ENCODE assay signal across 8 cellular contexts in genomic region chr6:166999145-166999844, GRCh38. TPM values are rescaled to one million over a fixed set of nuclear protein-coding genes. Genes with fewer than 3 reads are reported as not detected.
A peak's percentile ranks its signal among the peaks of the same experiment; 100 is the strongest.
DNase-seq lines count a peak whose midpoint lies in the region; ATAC-seq and TF ChIP-seq lines count a peak whose summit lies in the region.

Gene CEP43 (plus strand): TSS chr6:166999397. CDS start chr6:166999413, 16 bp downstream.

- H3K9me3 ChIP-seq in DND-41 (ENCODE audit: insufficient read depth, low read length, severe bottlenecking), result no peaks in the 10 kb centered on the region

- no peaks in the 10 kb centered on the region for H3K9me3 Mint-ChIP-seq in activated T-helper 2 cell treated with anti-CD3 and anti-CD28 coated beads, Interferon-gamma antibody, Interleukin-2, Interleukin-4, amounts not matched to agents 10 μg/mL and 5 μg/mL and 100 μg/mL, durations not matched to agents 14 hours and 24 hours and 36 hours
- H3K9me3 Mint-ChIP-seq in natural killer cell treated with Interleukin-12 subunit alpha and Interleukin-12 subunit beta and Interleukin-15 and Interleukin-18, amount 100 ng/mL, for 72 hours, result no peaks in the 10 kb centered on the region

- H4K20me1 ChIP-seq in DND-41 (ENCODE audit: insufficient read depth, low read length), result peaks cover 36% of the 10 kb centered on the region; the same call in 1 of the 2 replicates

- H3K79me2 ChIP-seq in DND-41 (ENCODE audit: insufficient read depth, low read length), result peaks cover 96% of the 10 kb centered on the region

- peak within 1 kb of the TSS; percentile 79 for H3K4me2 ChIP-seq in DND-41 (ENCODE audit: insufficient read depth, low read length)

- H3K4me3 ChIP-seq in DND-41 (ENCODE audit: low read depth in 1 of 2, low read length in 2 of 2) (peak within 1 kb of the TSS; percentile 78 to 97), LNCaP clone FGC (ENCODE audit: low read depth, low read length) (peak within 1 kb of the TSS; percentile 95), fibroblast of pulmonary artery (replicated peaks; ENCODE audit: low read depth, low read length) (peak within 1 kb of the TSS; percentile 84)

- peaks cover 44% of the 10 kb centered on the region for H3K4me1 ChIP-seq in DND-41 (ENCODE audit: insufficient read depth, low read length)

- H3K36me3 ChIP-seq in DND-41 (ENCODE audit: insufficient read depth, low read length), result peaks cover 53% of the 10 kb centered on the region

- peaks cover 45% of the 10 kb centered on the region for H3K36me3 Mint-ChIP-seq in activated T-helper 2 cell treated with anti-CD3 and anti-CD28 coated beads, Interferon-gamma antibody, Interleukin-2, Interleukin-4, amounts not matched to agents 10 μg/mL and 5 μg/mL and 100 μg/mL, durations not matched to agents 14 hours and 24 hours and 36 hours (ENCODE audit: low read depth)
- peaks cover 14% of the 10 kb centered on the region for H3K36me3 Mint-ChIP-seq in natural killer cell treated with Interleukin-12 subunit alpha and Interleukin-12 subunit beta and Interleukin-15 and Interleukin-18, amount 100 ng/mL, for 72 hours

- intact Hi-C loops in activated T-helper 2 cell treated with anti-CD3 and anti-CD28 coated beads, Interferon-gamma antibody, Interleukin-2, Interleukin-4, amounts not matched to agents 10 μg/mL and 5 μg/mL and 100 μg/mL, durations not matched to agents 14 hours and 24 hours and 36 hours (cut with micrococcal nuclease), result loop anchor here (1.0 to 5.0 kb wide), 8 partner anchors 42 to 372 kb away; partner anchors contain the start of gene RPS6KA2

- peak within 1 kb of the TSS; percentile 87 for H3K4me3 Mint-ChIP-seq in activated T-helper 2 cell treated with anti-CD3 and anti-CD28 coated beads, Interferon-gamma antibody, Interleukin-2, Interleukin-4, amounts not matched to agents 10 μg/mL and 5 μg/mL and 100 μg/mL, durations not matched to agents 14 hours and 24 hours and 36 hours (ENCODE audit: low read depth)
- peak within 1 kb of the TSS; percentile 84 for H3K4me3 Mint-ChIP-seq in natural killer cell treated with Interleukin-12 subunit alpha and Interleukin-12 subunit beta and Interleukin-15 and Interleukin-18, amount 100 ng/mL, for 72 hours

- peak within 1 kb of the TSS; percentile 96 for H3K9ac ChIP-seq in DND-41 (ENCODE audit: low read depth, low read length)

- POLR2A ChIA-PET in RWPE1 (lab: Yijun Ruan, JAX; ENCODE audit: low non-redundant PET), result no interaction called here

- H3K27ac ChIP-seq in DND-41 (ENCODE audit: low read length) (peak within 1 kb of the TSS; percentile 93), RWPE1 (peak within 1 kb of the TSS; percentile 81)

- CTCF ChIA-PET in RWPE1 (lab: Yijun Ruan, JAX), result interaction anchor here (0.6 to 2.1 kb wide), 3 partner anchors 9 to 144 kb away, joined by 3 to 5 read pairs (median 4); no protein-coding TSS in a partner anchor

- no peaks in the 10 kb centered on the region for H3K27me3 ChIP-seq in DND-41 (ENCODE audit: insufficient read depth, low read length, poor library complexity)

- H2AFZ ChIP-seq in DND-41 (ENCODE audit: low read depth, low read length), result peak within 1 kb of the TSS; percentile 78

- H3K27me3 Mint-ChIP-seq in activated T-helper 2 cell treated with anti-CD3 and anti-CD28 coated beads, Interferon-gamma antibody, Interleukin-2, Interleukin-4, amounts not matched to agents 10 μg/mL and 5 μg/mL and 100 μg/mL, durations not matched to agents 14 hours and 24 hours and 36 hours (ENCODE audit: low read depth), result no peaks in the 10 kb centered on the region
- no peaks in the 10 kb centered on the region for H3K27me3 Mint-ChIP-seq in natural killer cell treated with Interleukin-12 subunit alpha and Interleukin-12 subunit beta and Interleukin-15 and Interleukin-18, amount 100 ng/mL, for 72 hours

- peaks cover 35% of the 10 kb centered on the region for H3K4me1 Mint-ChIP-seq in activated T-helper 2 cell treated with anti-CD3 and anti-CD28 coated beads, Interferon-gamma antibody, Interleukin-2, Interleukin-4, amounts not matched to agents 10 μg/mL and 5 μg/mL and 100 μg/mL, durations not matched to agents 14 hours and 24 hours and 36 hours (ENCODE audit: low read depth)
- H3K4me1 Mint-ChIP-seq in natural killer cell treated with Interleukin-12 subunit alpha and Interleukin-12 subunit beta and Interleukin-15 and Interleukin-18, amount 100 ng/mL, for 72 hours (ENCODE audit: low read depth in 2 of 2), result peaks cover 14 to 32% of the 10 kb centered on the region in 2 donors

- DNase-seq in DND-41 (peak; percentile 93), GOT3 (lab: John Stamatoyannopoulos, UW) (peak; percentile 87), LNCaP clone FGC (ENCODE audit: low read depth) (peak; percentile 50), RWPE1 (ENCODE audit: low spot score) (peak; percentile 91), fibroblast of pulmonary artery (ENCODE audit: low read depth) (peak; percentile 97)
- DNase-seq in activated T-helper 2 cell treated with anti-CD3 and anti-CD28 coated beads, Interferon-gamma antibody, Interleukin-2, Interleukin-4, amounts not matched to agents 10 μg/mL and 5 μg/mL and 100 μg/mL, durations not matched to agents 14 hours and 24 hours and 36 hours (ENCODE audit: low spot score), result peak; percentile 87
- DNase-seq in natural killer cell treated with Interleukin-12 subunit alpha and Interleukin-12 subunit beta and Interleukin-15 and Interleukin-18, amount 100 ng/mL, for 72 hours (ENCODE audit: low spot score), result peak; percentile 97
- DNase-seq in stimulated activated naive CD4-positive, alpha-beta T cell treated with Interleukin-2 at 50 U/mL for 16 hours (lab: John Stamatoyannopoulos, UW), result peak; percentile 90

- TF ChIP-seq CTCF in DND-41 (IDR thresholded peaks at IDR 0.05; ENCODE audit: borderline replicate concordance, extremely low read depth, low read length, poor library complexity, severe bottlenecking), result no peak
- TF ChIP-seq CTCF in LNCaP clone FGC (IDR thresholded peaks at IDR 0.05; ENCODE audit: control insufficient read depth, extremely low read depth, insufficient read depth), result no peak
- TF ChIP-seq CTCF in RWPE1 (conservative IDR thresholded peaks at IDR 0.05; ENCODE audit: low read depth), result no peak
- no peak for TF ChIP-seq CTCF in fibroblast of pulmonary artery (IDR thresholded peaks at IDR 0.05; ENCODE audit: low read length, missing control alignments)

- H3K27ac Mint-ChIP-seq in activated T-helper 2 cell treated with anti-CD3 and anti-CD28 coated beads, Interferon-gamma antibody, Interleukin-2, Interleukin-4, amounts not matched to agents 10 μg/mL and 5 μg/mL and 100 μg/mL, durations not matched to agents 14 hours and 24 hours and 36 hours, result peak within 1 kb of the TSS; percentile 80
- H3K27ac Mint-ChIP-seq in natural killer cell treated with Interleukin-12 subunit alpha and Interleukin-12 subunit beta and Interleukin-15 and Interleukin-18, amount 100 ng/mL, for 72 hours, result peak within 1 kb of the TSS; percentile 15 to 71

- ATAC-seq in DND-41 (ENCODE audit: insufficient read depth, low read depth), result peak; percentile 91
- ATAC-seq in natural killer cell treated with Interleukin-12 subunit alpha and Interleukin-12 subunit beta and Interleukin-15 and Interleukin-18, amount 100 ng/mL, for 72 hours, result peak; percentile 98 to 99

RNA-seq across cellular contexts. Expression of gene CEP43, which starts in this region (rescaled TPM):
- total RNA-seq in activated T-helper 2 cell treated with anti-CD3 and anti-CD28 coated beads, Interferon-gamma antibody, Interleukin-2, Interleukin-4, amounts not matched to agents 10 μg/mL and 5 μg/mL and 100 μg/mL, durations not matched to agents 14 hours and 24 hours and 36 hours, result 15.9 and 18.1 TPM in 2 replicates
- 10 to 100 TPM; 20.0 to 35.1 TPM for total RNA-seq in natural killer cell treated with Interleukin-12 subunit alpha and Interleukin-12 subunit beta and Interleukin-15 and Interleukin-18, amount 100 ng/mL, for 72 hours

Comparison
In these comparisons a context has a peak if more than half of its experiments do, and no peak if none do; other contexts are left out.
1. Peak in every context shown above with its lines: DNase-seq, ATAC-seq, H3K4me3 ChIP-seq and H3K27ac ChIP-seq.